ENCODE assay signal across 1 cellular context in the genomic region with DNA sequence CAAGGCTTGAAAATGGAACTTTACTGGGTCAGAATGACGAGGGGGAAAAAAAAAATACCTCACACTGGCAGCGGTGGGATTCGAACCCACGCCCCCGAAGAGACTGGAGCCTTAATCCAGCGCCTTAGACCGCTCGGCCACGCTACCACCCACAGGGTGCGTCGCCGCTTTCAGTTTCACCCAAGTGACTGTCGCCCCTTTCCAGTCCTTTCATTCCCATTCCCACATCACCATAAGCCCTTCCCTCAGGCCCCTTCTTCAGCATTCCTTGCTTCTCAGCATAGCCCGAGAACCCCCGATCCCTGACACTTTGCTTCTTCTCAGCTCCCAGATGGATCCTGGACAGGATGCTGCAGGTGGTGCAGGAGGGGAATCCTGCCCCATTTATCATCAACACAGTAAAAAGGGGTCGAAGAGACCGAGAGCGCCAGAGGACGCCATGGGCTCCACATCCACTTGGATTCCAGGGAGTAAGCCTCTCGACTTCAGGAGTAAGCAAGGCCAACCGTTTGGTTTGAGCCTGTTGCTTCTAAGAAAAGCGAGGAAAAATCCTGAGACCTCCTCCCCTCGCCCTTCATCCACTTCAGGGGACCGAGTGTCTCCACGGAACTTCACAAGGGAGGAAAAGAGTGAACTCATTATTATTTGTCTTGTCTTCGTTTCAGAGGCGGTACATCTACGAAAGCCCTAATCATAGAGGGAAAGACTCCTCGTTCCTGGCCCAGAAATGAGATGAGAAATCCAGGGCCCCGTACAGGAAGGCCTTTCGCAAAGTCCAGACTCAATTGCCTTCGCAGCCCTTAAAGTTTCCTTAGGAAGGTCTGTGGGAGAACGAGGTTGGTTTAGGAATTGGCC.
TF ChIP-seq lines count a peak whose summit lies in the region.

No MANE protein-coding gene starts in this region.

TF ChIP-seq in A549, 52 proteins besides CTCF, POLR2A, EP300 and RAD21 (continued from another document):
- TF ChIP-seq, protein P1, sequence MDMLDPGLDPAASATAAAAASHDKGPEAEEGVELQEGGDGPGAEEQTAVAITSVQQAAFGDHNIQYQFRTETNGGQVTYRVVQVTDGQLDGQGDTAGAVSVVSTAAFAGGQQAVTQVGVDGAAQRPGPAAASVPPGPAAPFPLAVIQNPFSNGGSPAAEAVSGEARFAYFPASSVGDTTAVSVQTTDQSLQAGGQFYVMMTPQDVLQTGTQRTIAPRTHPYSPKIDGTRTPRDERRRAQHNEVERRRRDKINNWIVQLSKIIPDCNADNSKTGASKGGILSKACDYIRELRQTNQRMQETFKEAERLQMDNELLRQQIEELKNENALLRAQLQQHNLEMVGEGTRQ (IDR thresholded peaks at IDR 0.05), result no peak
- no peak for TF ChIP-seq MYC (IDR thresholded peaks at IDR 0.05; ENCODE audit: borderline replicate concordance, low read length)
- TF ChIP-seq FOXS1 (CRISPR knock-in tag; IDR thresholded peaks at IDR 0.05), result no peak
- TF ChIP-seq ZNF302 (CRISPR knock-in tag; IDR thresholded peaks at IDR 0.05), result no peak
- no peak for TF ChIP-seq EHF (CRISPR knock-in tag; IDR thresholded peaks at IDR 0.05)
- TF ChIP-seq RARB (CRISPR knock-in tag; IDR thresholded peaks at IDR 0.05), result no peak
- TF ChIP-seq, protein P2, sequence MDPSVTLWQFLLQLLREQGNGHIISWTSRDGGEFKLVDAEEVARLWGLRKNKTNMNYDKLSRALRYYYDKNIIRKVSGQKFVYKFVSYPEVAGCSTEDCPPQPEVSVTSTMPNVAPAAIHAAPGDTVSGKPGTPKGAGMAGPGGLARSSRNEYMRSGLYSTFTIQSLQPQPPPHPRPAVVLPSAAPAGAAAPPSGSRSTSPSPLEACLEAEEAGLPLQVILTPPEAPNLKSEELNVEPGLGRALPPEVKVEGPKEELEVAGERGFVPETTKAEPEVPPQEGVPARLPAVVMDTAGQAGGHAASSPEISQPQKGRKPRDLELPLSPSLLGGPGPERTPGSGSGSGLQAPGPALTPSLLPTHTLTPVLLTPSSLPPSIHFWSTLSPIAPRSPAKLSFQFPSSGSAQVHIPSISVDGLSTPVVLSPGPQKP (IDR thresholded peaks at IDR 0.05; ENCODE audit: low read depth, low read length), result no peak
TF ChIP-seq in A549: peak in this region for 4.
